In the genomic region with DNA sequence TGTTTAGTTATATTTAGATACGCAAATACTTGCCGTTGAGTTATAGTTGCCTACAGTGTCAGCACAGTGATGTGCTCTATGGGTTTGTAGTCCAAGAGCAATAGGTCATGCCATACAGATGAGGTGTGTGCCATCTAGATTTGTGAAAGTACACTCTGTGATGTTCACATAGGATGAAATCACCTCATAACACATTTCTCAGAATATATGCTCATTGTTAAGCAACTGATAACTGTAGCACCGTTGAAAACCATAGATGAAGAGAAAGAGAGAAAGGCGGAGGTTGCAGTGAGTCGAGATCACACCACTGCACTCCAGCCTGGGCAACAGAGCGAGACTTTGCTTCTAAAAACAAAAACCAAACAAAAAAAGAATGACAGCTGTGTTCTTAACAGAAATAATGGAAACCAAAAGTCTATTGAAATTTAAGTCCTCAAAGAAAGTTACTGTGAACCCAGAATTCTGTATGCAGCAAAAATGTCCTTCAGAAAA, we compare ENCODE assay signal across 16 cellular contexts. TPM values are rescaled to one million over a fixed set of nuclear protein-coding genes. Genes with fewer than 3 reads are reported as not detected.
DNase-seq lines count a peak whose midpoint lies in the region; ATAC-seq and TF ChIP-seq lines count a peak whose summit lies in the region.
"Had no signal": no experiment of that assay in that cellular context is flagged by ENCODE, and none has a peak within 500 bp of the region (broad histone marks: within the 10 kb centered on the region; RNA-seq: fewer than 3 reads in every experiment).

No MANE protein-coding gene starts in this region.

- BruUV-seq in OCI-LY7 (replicated peaks; lab: Mats Ljungman, UMichigan): no TSS peak

- peaks cover 4% of the 10 kb centered on the region for H3K9me3 Mint-ChIP-seq in activated naive CD8-positive, alpha-beta T cell treated with anti-CD3 and anti-CD28 coated beads, Interleukin-2, amount 50 U/mL, for 24 hours
- H3K9me3 Mint-ChIP-seq in activated naive CD8-positive, alpha-beta T cell treated with anti-CD3 and anti-CD28 coated beads for 36 hours: peaks cover 10% of the 10 kb centered on the region

- H3K27ac ChIP-seq in OCI-LY7 (ENCODE audit: low read depth, low read length, poor library complexity, severe bottlenecking) (peak overlapping the region; percentile 90), tibial nerve (no peak overlapping the region)
- H3K27ac ChIP-seq: SJCRH30, suprapubic skin had no signal

- H3K4me3 Mint-ChIP-seq in activated naive CD8-positive, alpha-beta T cell treated with anti-CD3 and anti-CD28 coated beads, Interleukin-2, amount 50 U/mL, for 24 hours: no peak overlapping the region
- no peak overlapping the region for H3K4me3 Mint-ChIP-seq in activated naive CD8-positive, alpha-beta T cell treated with anti-CD3 and anti-CD28 coated beads for 36 hours
- H3K4me3 Mint-ChIP-seq: activated naive CD8-positive, alpha-beta T cell; mesothelial cell of epicardium had no signal

- WGBS in tibial nerve, 2 donors: 87 to 90% methylated on average over 6 of the region's 6 CpGs

- H3K4me2 ChIP-seq in OCI-LY7 (ENCODE audit: low read length): peak overlapping the region; percentile 31

- H3K9me3 ChIP-seq in OCI-LY7 (ENCODE audit: low read length): peaks cover 24% of the 10 kb centered on the region; the same call in 1 of the 2 replicates
- peaks cover 0 to 12% (median 0%) of the 10 kb centered on the region in 4 donors for H3K9me3 ChIP-seq in tibial nerve
- H3K9me3 ChIP-seq: suprapubic skin had no signal

- CTCF ChIA-PET in OCI-LY7 (lab: Charles Lee; ENCODE audit: unreplicated experiment): interaction anchor here (1.5 kb wide), 1 partner anchor 10 kb away, joined by 3 read pairs; no protein-coding TSS in a partner anchor

- H3K9me2 ChIP-seq in OCI-LY7 (ENCODE audit: insufficient read depth, low read length): no peaks in the 10 kb centered on the region

- peaks cover 3% of the 10 kb centered on the region; the same call in 1 of the 2 replicates for H4K20me1 ChIP-seq in OCI-LY7 (ENCODE audit: insufficient read depth, low read length)

- TF ChIP-seq EP300 in tibial nerve (IDR thresholded peaks at IDR 0.05): no peak

- no peak overlapping the region for H2AFZ ChIP-seq in OCI-LY7 (ENCODE audit: low read length)

- POLR2A ChIA-PET in OCI-LY7 (lab: Charles Lee): interaction anchor here (0.5 to 3.5 kb wide), 6 partner anchors 9 to 595 kb away, joined by 3 to 14 read pairs (median 4); no protein-coding TSS in a partner anchor

- no peak for TF ChIP-seq CTCF in OCI-LY7 (conservative IDR thresholded peaks at IDR 0.05; ENCODE audit: low read length)
- no peak for TF ChIP-seq CTCF in tibial nerve (IDR thresholded peaks at IDR 0.05)

- peak overlapping the region; percentile 36 for H3K4me3 ChIP-seq in OCI-LY7 (ENCODE audit: low read depth, low read length, poor library complexity, severe bottlenecking)
- no peak overlapping the region for H3K4me3 ChIP-seq in tibial nerve
- H3K4me3 ChIP-seq: SJCRH30, suprapubic skin had no signal

- TF ChIP-seq POLR2A in tibial nerve (IDR thresholded peaks at IDR 0.05): no peak

- H3K79me2 ChIP-seq in OCI-LY7 (ENCODE audit: insufficient read depth, low read depth, low read length): peaks cover 92% of the 10 kb centered on the region

- no peak overlapping the region for H3K27ac Mint-ChIP-seq in activated naive CD8-positive, alpha-beta T cell treated with anti-CD3 and anti-CD28 coated beads, Interleukin-2, amount 50 U/mL, for 24 hours
- H3K27ac Mint-ChIP-seq in activated naive CD8-positive, alpha-beta T cell treated with anti-CD3 and anti-CD28 coated beads for 36 hours: no peak overlapping the region
- H3K27ac Mint-ChIP-seq: mesothelial cell of epicardium had no signal

- peaks cover 87% of the 10 kb centered on the region for H3K36me3 ChIP-seq in OCI-LY7 (ENCODE audit: insufficient read depth, low read length)
- peaks cover 0 to 6% (median 0%) of the 10 kb centered on the region in 3 donors for H3K36me3 ChIP-seq in tibial nerve
- H3K36me3 ChIP-seq: suprapubic skin had no signal

- ATAC-seq in activated naive CD8-positive, alpha-beta T cell treated with anti-CD3 and anti-CD28 coated beads, Interleukin-2, amount 50 U/mL, for 24 hours: peak; percentile 25
- ATAC-seq in HG02642 (IDR thresholded peaks at IDR 0.05; ENCODE audit: poor library complexity, unreplicated experiment): peak; percentile 44

- intact Hi-C loops in OCI-LY7 (cut with micrococcal nuclease; ENCODE audit: unreplicated experiment): no loop called here

- H3K36me3 Mint-ChIP-seq in activated naive CD8-positive, alpha-beta T cell treated with anti-CD3 and anti-CD28 coated beads, Interleukin-2, amount 50 U/mL, for 24 hours (ENCODE audit: low read depth): peaks cover 55% of the 10 kb centered on the region
- peaks cover 76% of the 10 kb centered on the region for H3K36me3 Mint-ChIP-seq in activated naive CD8-positive, alpha-beta T cell treated with anti-CD3 and anti-CD28 coated beads for 36 hours

- no peaks in the 10 kb centered on the region for H3K27me3 ChIP-seq in tibial nerve
- H3K27me3 ChIP-seq: SJCRH30, suprapubic skin had no signal

- H3K4me1 Mint-ChIP-seq in activated naive CD8-positive, alpha-beta T cell treated with anti-CD3 and anti-CD28 coated beads, Interleukin-2, amount 50 U/mL, for 24 hours: peaks cover 70% of the 10 kb centered on the region
- H3K4me1 Mint-ChIP-seq in activated naive CD8-positive, alpha-beta T cell treated with anti-CD3 and anti-CD28 coated beads for 36 hours: peaks cover 58% of the 10 kb centered on the region

- peaks cover 89% of the 10 kb centered on the region for H3K4me1 ChIP-seq in OCI-LY7 (ENCODE audit: insufficient read depth, low read length, poor library complexity, severe bottlenecking)
- H3K4me1 ChIP-seq in tibial nerve: no peaks in the 10 kb centered on the region
- H3K4me1 ChIP-seq: SJCRH30, suprapubic skin had no signal

- DNase-seq in activated naive CD8-positive, alpha-beta T cell treated with anti-CD3 and anti-CD28 coated beads, Interleukin-2, amount 50 U/mL, for 24 hours: no peak
- no peak for DNase-seq in activated naive CD8-positive, alpha-beta T cell treated with anti-CD3 and anti-CD28 coated beads for 36 hours
- DNase-seq in OCI-LY7 (ENCODE audit: low spot score) (peak; percentile 54), tibial nerve (ENCODE audit: low spot score in 2 of 2) (no peak), T-helper 9 cell (no peak), MV-4-11 (lab: John Stamatoyannopoulos, UW) (no peak), activated gamma-delta T cell (lab: John Stamatoyannopoulos, UW) (no peak)
- DNase-seq: COR-L47, GOT3, NCI-H2171 treated with DMSO at 0.1 percent for 48 hours, posterior cingulate gyrus, SJCRH30 had no signal

- H3K27me3 Mint-ChIP-seq in activated naive CD8-positive, alpha-beta T cell treated with anti-CD3 and anti-CD28 coated beads, Interleukin-2, amount 50 U/mL, for 24 hours: no peaks in the 10 kb centered on the region
- no peaks in the 10 kb centered on the region for H3K27me3 Mint-ChIP-seq in activated naive CD8-positive, alpha-beta T cell treated with anti-CD3 and anti-CD28 coated beads for 36 hours
- H3K27me3 Mint-ChIP-seq: activated naive CD8-positive, alpha-beta T cell had no signal

RNA-seq across cellular contexts. Expression of a gene that starts 9.5 kb away (rescaled TPM):
- total RNA-seq in activated naive CD8-positive, alpha-beta T cell treated with anti-CD3 and anti-CD28 coated beads for 36 hours: 10 to 100 TPM; 63.2 to 76.0 TPM
- 51.3 and 62.9 TPM in 2 replicates for total RNA-seq in OCI-LY7 (2014; rRNA removed; shearing (Covaris generic))
- total RNA-seq in OCI-LY7 (2022) (271 and 305 TPM in 2 replicates), tibial nerve (10 to 100 TPM in 1 of 4 donors, 1 to 10 TPM in 3; 6.5 to 11.7 (median 7.4) TPM)

RNA-seq across cellular contexts. Expression of a gene that starts 56.2 kb away (rescaled TPM):
- total RNA-seq in activated naive CD8-positive, alpha-beta T cell treated with anti-CD3 and anti-CD28 coated beads for 36 hours: under 1 TPM in 1 of 2 experiments, not detected in 1; 0.31 TPM
- 0.32 TPM in 1 of 2 replicates, not detected in the other for total RNA-seq in OCI-LY7 (2014; rRNA removed; shearing (Covaris generic))
- total RNA-seq in OCI-LY7 (2022) (not detected in 2 replicates), tibial nerve (not detected)
- total RNA-seq: mesothelial cell of epicardium, SJCRH30, suprapubic skin had no signal

Comparison
In these comparisons a context has a peak if more than half of its experiments do, and no peak if none do; other contexts are left out.
1. RNA of a gene that starts 9.5 kb away (total RNA-seq): 51.3 to 305 TPM in OCI-LY7 and 63.2 to 76.0 TPM in activated naive CD8-positive, alpha-beta T cell treated with anti-CD3 and anti-CD28 coated beads for 36 hours; 6.5 to 11.7 TPM in tibial nerve; every median in the first group is over 4 times any median in the second.